In the genomic region with DNA sequence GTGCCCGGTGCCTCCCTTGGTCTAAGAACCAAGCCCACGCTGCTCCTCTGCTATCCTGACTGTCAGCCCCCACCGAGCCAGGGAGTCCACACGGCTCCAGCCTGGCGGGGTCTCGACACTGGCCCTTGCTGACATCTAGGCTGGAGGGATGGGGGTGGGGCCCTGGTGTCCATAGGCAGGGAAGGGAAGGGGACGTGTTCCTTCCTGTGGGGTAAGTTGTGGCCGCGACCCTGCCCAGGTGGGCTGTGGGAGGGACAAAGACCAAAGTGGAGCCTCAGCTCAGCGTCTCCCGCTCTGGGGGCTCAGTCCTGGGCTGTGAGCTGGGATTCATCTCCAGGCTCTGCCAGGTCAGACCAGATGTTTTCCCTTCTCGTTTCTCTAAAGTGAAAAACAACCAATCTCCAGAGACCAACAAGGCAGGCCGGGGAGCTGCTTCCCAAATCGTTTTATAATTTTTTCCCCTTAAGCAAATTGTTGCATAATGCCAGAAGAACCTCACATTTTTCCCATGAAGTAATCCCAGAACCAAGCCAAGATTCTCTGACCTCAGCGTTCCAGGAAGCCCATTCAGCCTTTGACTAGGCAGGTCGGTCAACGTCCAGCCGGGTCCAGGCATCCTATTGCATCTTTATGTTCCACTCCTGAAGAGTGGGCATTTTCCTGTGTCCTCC, we compare ENCODE assay signal across 1 cellular context.
TF ChIP-seq lines count a peak whose summit lies in the region.

No MANE protein-coding gene starts in this region.

TF ChIP-seq in H1, 55 proteins besides CTCF, POLR2A, EP300 and RAD21:
- no peak for TF ChIP-seq ZNF274 (IDR thresholded peaks at IDR 0.05; ENCODE audit: borderline replicate concordance, extremely low read depth, low read length)
- no peak for TF ChIP-seq TEAD4 (IDR thresholded peaks at IDR 0.05; ENCODE audit: low read depth, low read length)
- no peak for TF ChIP-seq FOSL1 (IDR thresholded peaks at IDR 0.05; ENCODE audit: insufficient read depth, low read depth, low read length)
- no peak for TF ChIP-seq SAP30 (IDR thresholded peaks at IDR 0.05; ENCODE audit: insufficient read depth, insufficient replicate concordance, low read length)
- TF ChIP-seq, protein P1, sequence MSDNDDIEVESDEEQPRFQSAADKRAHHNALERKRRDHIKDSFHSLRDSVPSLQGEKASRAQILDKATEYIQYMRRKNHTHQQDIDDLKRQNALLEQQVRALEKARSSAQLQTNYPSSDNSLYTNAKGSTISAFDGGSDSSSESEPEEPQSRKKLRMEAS (IDR thresholded peaks at IDR 0.05) = no peak
- no peak for TF ChIP-seq POLR2AphosphoS5 (IDR thresholded peaks at IDR 0.05; ENCODE audit: low read depth, low read length)
- no peak for TF ChIP-seq SP4 (IDR thresholded peaks at IDR 0.05; ENCODE audit: low read length)
- TF ChIP-seq, protein P2, sequence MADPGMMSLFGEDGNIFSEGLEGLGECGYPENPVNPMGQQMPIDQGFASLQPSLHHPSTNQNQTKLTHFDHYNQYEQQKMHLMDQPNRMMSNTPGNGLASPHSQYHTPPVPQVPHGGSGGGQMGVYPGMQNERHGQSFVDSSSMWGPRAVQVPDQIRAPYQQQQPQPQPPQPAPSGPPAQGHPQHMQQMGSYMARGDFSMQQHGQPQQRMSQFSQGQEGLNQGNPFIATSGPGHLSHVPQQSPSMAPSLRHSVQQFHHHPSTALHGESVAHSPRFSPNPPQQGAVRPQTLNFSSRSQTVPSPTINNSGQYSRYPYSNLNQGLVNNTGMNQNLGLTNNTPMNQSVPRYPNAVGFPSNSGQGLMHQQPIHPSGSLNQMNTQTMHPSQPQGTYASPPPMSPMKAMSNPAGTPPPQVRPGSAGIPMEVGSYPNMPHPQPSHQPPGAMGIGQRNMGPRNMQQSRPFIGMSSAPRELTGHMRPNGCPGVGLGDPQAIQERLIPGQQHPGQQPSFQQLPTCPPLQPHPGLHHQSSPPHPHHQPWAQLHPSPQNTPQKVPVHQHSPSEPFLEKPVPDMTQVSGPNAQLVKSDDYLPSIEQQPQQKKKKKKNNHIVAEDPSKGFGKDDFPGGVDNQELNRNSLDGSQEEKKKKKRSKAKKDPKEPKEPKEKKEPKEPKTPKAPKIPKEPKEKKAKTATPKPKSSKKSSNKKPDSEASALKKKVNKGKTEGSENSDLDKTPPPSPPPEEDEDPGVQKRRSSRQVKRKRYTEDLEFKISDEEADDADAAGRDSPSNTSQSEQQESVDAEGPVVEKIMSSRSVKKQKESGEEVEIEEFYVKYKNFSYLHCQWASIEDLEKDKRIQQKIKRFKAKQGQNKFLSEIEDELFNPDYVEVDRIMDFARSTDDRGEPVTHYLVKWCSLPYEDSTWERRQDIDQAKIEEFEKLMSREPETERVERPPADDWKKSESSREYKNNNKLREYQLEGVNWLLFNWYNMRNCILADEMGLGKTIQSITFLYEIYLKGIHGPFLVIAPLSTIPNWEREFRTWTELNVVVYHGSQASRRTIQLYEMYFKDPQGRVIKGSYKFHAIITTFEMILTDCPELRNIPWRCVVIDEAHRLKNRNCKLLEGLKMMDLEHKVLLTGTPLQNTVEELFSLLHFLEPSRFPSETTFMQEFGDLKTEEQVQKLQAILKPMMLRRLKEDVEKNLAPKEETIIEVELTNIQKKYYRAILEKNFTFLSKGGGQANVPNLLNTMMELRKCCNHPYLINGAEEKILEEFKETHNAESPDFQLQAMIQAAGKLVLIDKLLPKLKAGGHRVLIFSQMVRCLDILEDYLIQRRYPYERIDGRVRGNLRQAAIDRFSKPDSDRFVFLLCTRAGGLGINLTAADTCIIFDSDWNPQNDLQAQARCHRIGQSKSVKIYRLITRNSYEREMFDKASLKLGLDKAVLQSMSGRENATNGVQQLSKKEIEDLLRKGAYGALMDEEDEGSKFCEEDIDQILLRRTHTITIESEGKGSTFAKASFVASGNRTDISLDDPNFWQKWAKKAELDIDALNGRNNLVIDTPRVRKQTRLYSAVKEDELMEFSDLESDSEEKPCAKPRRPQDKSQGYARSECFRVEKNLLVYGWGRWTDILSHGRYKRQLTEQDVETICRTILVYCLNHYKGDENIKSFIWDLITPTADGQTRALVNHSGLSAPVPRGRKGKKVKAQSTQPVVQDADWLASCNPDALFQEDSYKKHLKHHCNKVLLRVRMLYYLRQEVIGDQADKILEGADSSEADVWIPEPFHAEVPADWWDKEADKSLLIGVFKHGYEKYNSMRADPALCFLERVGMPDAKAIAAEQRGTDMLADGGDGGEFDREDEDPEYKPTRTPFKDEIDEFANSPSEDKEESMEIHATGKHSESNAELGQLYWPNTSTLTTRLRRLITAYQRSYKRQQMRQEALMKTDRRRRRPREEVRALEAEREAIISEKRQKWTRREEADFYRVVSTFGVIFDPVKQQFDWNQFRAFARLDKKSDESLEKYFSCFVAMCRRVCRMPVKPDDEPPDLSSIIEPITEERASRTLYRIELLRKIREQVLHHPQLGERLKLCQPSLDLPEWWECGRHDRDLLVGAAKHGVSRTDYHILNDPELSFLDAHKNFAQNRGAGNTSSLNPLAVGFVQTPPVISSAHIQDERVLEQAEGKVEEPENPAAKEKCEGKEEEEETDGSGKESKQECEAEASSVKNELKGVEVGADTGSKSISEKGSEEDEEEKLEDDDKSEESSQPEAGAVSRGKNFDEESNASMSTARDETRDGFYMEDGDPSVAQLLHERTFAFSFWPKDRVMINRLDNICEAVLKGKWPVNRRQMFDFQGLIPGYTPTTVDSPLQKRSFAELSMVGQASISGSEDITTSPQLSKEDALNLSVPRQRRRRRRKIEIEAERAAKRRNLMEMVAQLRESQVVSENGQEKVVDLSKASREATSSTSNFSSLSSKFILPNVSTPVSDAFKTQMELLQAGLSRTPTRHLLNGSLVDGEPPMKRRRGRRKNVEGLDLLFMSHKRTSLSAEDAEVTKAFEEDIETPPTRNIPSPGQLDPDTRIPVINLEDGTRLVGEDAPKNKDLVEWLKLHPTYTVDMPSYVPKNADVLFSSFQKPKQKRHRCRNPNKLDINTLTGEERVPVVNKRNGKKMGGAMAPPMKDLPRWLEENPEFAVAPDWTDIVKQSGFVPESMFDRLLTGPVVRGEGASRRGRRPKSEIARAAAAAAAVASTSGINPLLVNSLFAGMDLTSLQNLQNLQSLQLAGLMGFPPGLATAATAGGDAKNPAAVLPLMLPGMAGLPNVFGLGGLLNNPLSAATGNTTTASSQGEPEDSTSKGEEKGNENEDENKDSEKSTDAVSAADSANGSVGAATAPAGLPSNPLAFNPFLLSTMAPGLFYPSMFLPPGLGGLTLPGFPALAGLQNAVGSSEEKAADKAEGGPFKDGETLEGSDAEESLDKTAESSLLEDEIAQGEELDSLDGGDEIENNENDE (IDR thresholded peaks at IDR 0.05; ENCODE audit: insufficient replicate concordance, low read length) = no peak
- no peak for TF ChIP-seq HDAC2 (IDR thresholded peaks at IDR 0.05; ENCODE audit: borderline replicate concordance in 1 of 2, low read depth in 2 of 2, low read length in 2 of 2)
- TF ChIP-seq SP2 (IDR thresholded peaks at IDR 0.05; ENCODE audit: low read length) = no peak
- TF ChIP-seq TAF7 (optimal IDR thresholded peaks at IDR 0.05; ENCODE audit: borderline replicate concordance, low read depth, low read length) = no peak
- no peak for TF ChIP-seq NANOG (IDR thresholded peaks at IDR 0.05; ENCODE audit: insufficient read depth, low read depth, low read length, poor library complexity, severe bottlenecking)
- no peak for TF ChIP-seq CBX8 (IDR thresholded peaks at IDR 0.05; ENCODE audit: borderline replicate concordance, low read depth, low read length)
- TF ChIP-seq MAFK (IDR thresholded peaks at IDR 0.05; ENCODE audit: low read depth, low read length) = no peak
- no peak for TF ChIP-seq TCF12 (IDR thresholded peaks at IDR 0.05; ENCODE audit: low read depth, low read length)
- TF ChIP-seq, protein P3, sequence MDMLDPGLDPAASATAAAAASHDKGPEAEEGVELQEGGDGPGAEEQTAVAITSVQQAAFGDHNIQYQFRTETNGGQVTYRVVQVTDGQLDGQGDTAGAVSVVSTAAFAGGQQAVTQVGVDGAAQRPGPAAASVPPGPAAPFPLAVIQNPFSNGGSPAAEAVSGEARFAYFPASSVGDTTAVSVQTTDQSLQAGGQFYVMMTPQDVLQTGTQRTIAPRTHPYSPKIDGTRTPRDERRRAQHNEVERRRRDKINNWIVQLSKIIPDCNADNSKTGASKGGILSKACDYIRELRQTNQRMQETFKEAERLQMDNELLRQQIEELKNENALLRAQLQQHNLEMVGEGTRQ (IDR thresholded peaks at IDR 0.05; ENCODE audit: low read length) = no peak
- no peak for TF ChIP-seq YY1 (IDR thresholded peaks at IDR 0.05; ENCODE audit: low read depth, low read length)
- no peak for TF ChIP-seq JUND (IDR thresholded peaks at IDR 0.05; ENCODE audit: low read length)
- TF ChIP-seq TAF1 (IDR thresholded peaks at IDR 0.05; ENCODE audit: low read depth, low read length) = no peak
- no peak for TF ChIP-seq BRCA1 (IDR thresholded peaks at IDR 0.05; ENCODE audit: low read depth, low read length)
